In genomic region chr17:17289701-17290100, GRCh38 we compare ENCODE assay signal across 24 cellular contexts. TPM values are rescaled to one million over a fixed set of nuclear protein-coding genes. Genes with fewer than 3 reads are reported as not detected.
DNase-seq lines count a peak whose midpoint lies in the region; ATAC-seq, FAIRE-seq and TF ChIP-seq lines count a peak whose summit lies in the region.
"Had no signal": no experiment of that assay in that cellular context is flagged by ENCODE, and none has a peak within 500 bp of the region (broad histone marks: within the 10 kb centered on the region; RNA-seq: fewer than 3 reads in every experiment).

No MANE protein-coding gene starts in this region.

- peak; percentile 76 for FAIRE-seq in HTR-8/SVneo (lab: Jason Lieb, UNC)
- FAIRE-seq: A549, D721Med, G401.6, GM12891, GM18507 had no signal

- H3K27me3 ChIP-seq in parathyroid adenoma (ENCODE audit: control insufficient read depth, insufficient read depth, low read length): no peaks in the 10 kb centered on the region
- H3K27me3 ChIP-seq: BLaER1 treated with 17β-estradiol and CSF1 and Interleukin-3, amounts not matched to agents 10 nM and 100 nM had no signal

- no peak overlapping the region for H3K4me2 ChIP-seq in parathyroid adenoma (ENCODE audit: low read length)
- H3K4me2 ChIP-seq: A549; BLaER1 treated with 17β-estradiol and CSF1 and Interleukin-3, amounts not matched to agents 10 nM and 100 nM had no signal

- H3K4me3 Mint-ChIP-seq in activated T-helper 2 cell treated with anti-CD3 and anti-CD28 coated beads, Interferon-gamma antibody, Interleukin-2, Interleukin-4, amounts not matched to agents 10 μg/mL and 5 μg/mL and 100 μg/mL, durations not matched to agents 14 hours and 24 hours and 36 hours (ENCODE audit: low read depth): no peak overlapping the region
- H3K4me3 Mint-ChIP-seq: B cell; CD4-positive, alpha-beta T cell; CD8-positive, alpha-beta T cell had no signal

- H3K27ac Mint-ChIP-seq in activated T-helper 2 cell treated with anti-CD3 and anti-CD28 coated beads, Interferon-gamma antibody, Interleukin-2, Interleukin-4, amounts not matched to agents 10 μg/mL and 5 μg/mL and 100 μg/mL, durations not matched to agents 14 hours and 24 hours and 36 hours: no peak overlapping the region
- H3K27ac Mint-ChIP-seq: B cell; CD4-positive, alpha-beta T cell; CD8-positive, alpha-beta T cell had no signal

- peak overlapping the region; percentile 52 for H2AFZ ChIP-seq in parathyroid adenoma

- no peak for DNase-seq in HTR-8/SVneo (ENCODE audit: insufficient read length, low spot score)
- peak; percentile 46 for DNase-seq in islet precursor cell
- DNase-seq in mesenteric fat pad (ENCODE audit: low spot score): peak; percentile 76
- no peak for DNase-seq in NCI-H2029 treated with DMSO at 0.1 percent for 48 hours (lab: John Stamatoyannopoulos, UW)
- no peak for DNase-seq in activated T-helper 2 cell treated with anti-CD3 and anti-CD28 coated beads, Interferon-gamma antibody, Interleukin-2, Interleukin-4, amounts not matched to agents 10 μg/mL and 5 μg/mL and 100 μg/mL, durations not matched to agents 14 hours and 24 hours and 36 hours (ENCODE audit: low spot score)
- DNase-seq: AML-193; Caco-2; Calu3; CD4-positive, alpha-beta T cell; CD8-positive, alpha-beta T cell; DMS79 treated with DMSO at 0.1 percent for 48 hours; GF-D8 had no signal

- intact Hi-C loops in activated T-helper 2 cell treated with anti-CD3 and anti-CD28 coated beads, Interferon-gamma antibody, Interleukin-2, Interleukin-4, amounts not matched to agents 10 μg/mL and 5 μg/mL and 100 μg/mL, durations not matched to agents 14 hours and 24 hours and 36 hours (cut with micrococcal nuclease): no loop called here

- H3K4me3 ChIP-seq in parathyroid adenoma (ENCODE audit: low read depth, low read length): no peak overlapping the region
- H3K4me3 ChIP-seq: A549; BLaER1 treated with 17β-estradiol and CSF1 and Interleukin-3, amounts not matched to agents 10 nM and 100 nM had no signal

- H3K4me1 ChIP-seq in parathyroid adenoma: peaks cover 5% of the 10 kb centered on the region
- H3K4me1 ChIP-seq: A549; BLaER1 treated with 17β-estradiol and CSF1 and Interleukin-3, amounts not matched to agents 10 nM and 100 nM; Caco-2 had no signal

- no peaks in the 10 kb centered on the region for H3K36me3 ChIP-seq in parathyroid adenoma (ENCODE audit: control insufficient read depth, insufficient read depth, low read length)
- H3K36me3 ChIP-seq: BLaER1 treated with 17β-estradiol and CSF1 and Interleukin-3, amounts not matched to agents 10 nM and 100 nM had no signal

- TF ChIP-seq CTCF in parathyroid adenoma (IDR thresholded peaks at IDR 0.05): no peak

- no peak overlapping the region for H3K27ac ChIP-seq in parathyroid adenoma
- H3K27ac ChIP-seq: 22Rv1; A549; BLaER1 treated with 17β-estradiol and CSF1 and Interleukin-3, amounts not matched to agents 10 nM and 100 nM; C4-2B had no signal

- H3K9me3 Mint-ChIP-seq in activated T-helper 2 cell treated with anti-CD3 and anti-CD28 coated beads, Interferon-gamma antibody, Interleukin-2, Interleukin-4, amounts not matched to agents 10 μg/mL and 5 μg/mL and 100 μg/mL, durations not matched to agents 14 hours and 24 hours and 36 hours: no peaks in the 10 kb centered on the region
- H3K9me3 Mint-ChIP-seq: CD4-positive, alpha-beta T cell; CD8-positive, alpha-beta T cell had no signal

- peaks cover 2% of the 10 kb centered on the region for H3K27me3 Mint-ChIP-seq in activated T-helper 2 cell treated with anti-CD3 and anti-CD28 coated beads, Interferon-gamma antibody, Interleukin-2, Interleukin-4, amounts not matched to agents 10 μg/mL and 5 μg/mL and 100 μg/mL, durations not matched to agents 14 hours and 24 hours and 36 hours (ENCODE audit: low read depth)
- H3K27me3 Mint-ChIP-seq: B cell; CD4-positive, alpha-beta T cell had no signal

- no peaks in the 10 kb centered on the region for H3K36me3 Mint-ChIP-seq in activated T-helper 2 cell treated with anti-CD3 and anti-CD28 coated beads, Interferon-gamma antibody, Interleukin-2, Interleukin-4, amounts not matched to agents 10 μg/mL and 5 μg/mL and 100 μg/mL, durations not matched to agents 14 hours and 24 hours and 36 hours (ENCODE audit: low read depth)
- H3K36me3 Mint-ChIP-seq: CD8-positive, alpha-beta T cell had no signal

- ATAC-seq in GM19397 (IDR thresholded peaks at IDR 0.05; ENCODE audit: unreplicated experiment) (no peak), GM18505 (IDR thresholded peaks at IDR 0.05; ENCODE audit: unreplicated experiment) (no peak)
- ATAC-seq: CD8-positive, alpha-beta T cell had no signal

- H3K9ac ChIP-seq in parathyroid adenoma: no peak overlapping the region
- H3K9ac ChIP-seq: BLaER1 treated with 17β-estradiol and CSF1 and Interleukin-3, amounts not matched to agents 10 nM and 100 nM had no signal

- no peaks in the 10 kb centered on the region for H3K4me1 Mint-ChIP-seq in activated T-helper 2 cell treated with anti-CD3 and anti-CD28 coated beads, Interferon-gamma antibody, Interleukin-2, Interleukin-4, amounts not matched to agents 10 μg/mL and 5 μg/mL and 100 μg/mL, durations not matched to agents 14 hours and 24 hours and 36 hours (ENCODE audit: low read depth)
- H3K4me1 Mint-ChIP-seq: B cell had no signal

- no peaks in the 10 kb centered on the region for H3K79me2 ChIP-seq in parathyroid adenoma

- no peaks in the 10 kb centered on the region for H3K9me3 ChIP-seq in parathyroid adenoma (ENCODE audit: control insufficient read depth, low read length)
- H3K9me3 ChIP-seq: A549; BLaER1 treated with 17β-estradiol and CSF1 and Interleukin-3, amounts not matched to agents 10 nM and 100 nM; Caco-2 had no signal

- no peak for TF ChIP-seq POLR2A in GM18505 (IDR thresholded peaks at IDR 0.05; ENCODE audit: borderline replicate concordance, extremely low read depth, insufficient read depth, insufficient read length)

RNA-seq across cellular contexts. Expression of gene COPS3, which starts 8.7 kb away (rescaled TPM):
- total RNA-seq in mesenteric fat pad: 47.5 TPM
- 102 and 106 TPM in 2 replicates for total RNA-seq in activated T-helper 2 cell treated with anti-CD3 and anti-CD28 coated beads, Interferon-gamma antibody, Interleukin-2, Interleukin-4, amounts not matched to agents 10 μg/mL and 5 μg/mL and 100 μg/mL, durations not matched to agents 14 hours and 24 hours and 36 hours

RNA-seq across cellular contexts. Expression of gene NT5M, which starts 13.5 kb away (rescaled TPM):
- total RNA-seq in mesenteric fat pad: 2.1 TPM
- total RNA-seq in activated T-helper 2 cell treated with anti-CD3 and anti-CD28 coated beads, Interferon-gamma antibody, Interleukin-2, Interleukin-4, amounts not matched to agents 10 μg/mL and 5 μg/mL and 100 μg/mL, durations not matched to agents 14 hours and 24 hours and 36 hours: 8.1 and 9.5 TPM in 2 replicates

RNA-seq across cellular contexts. Expression of gene FLCN, which starts 52.7 kb away (rescaled TPM):
- 40.0 TPM for total RNA-seq in mesenteric fat pad
- total RNA-seq in activated T-helper 2 cell treated with anti-CD3 and anti-CD28 coated beads, Interferon-gamma antibody, Interleukin-2, Interleukin-4, amounts not matched to agents 10 μg/mL and 5 μg/mL and 100 μg/mL, durations not matched to agents 14 hours and 24 hours and 36 hours: 27.7 and 30.4 TPM in 2 replicates

Comparison
In these comparisons a context has a peak if more than half of its experiments do, and no peak if none do; other contexts are left out.
1. DNase-seq: peak in islet precursor cell (single experiment) and mesenteric fat pad (single experiment); none in HTR-8/SVneo (single experiment), NCI-H2029 treated with DMSO at 0.1 percent for 48 hours (single experiment) and activated T-helper 2 cell treated with anti-CD3 and anti-CD28 coated beads, Interferon-gamma antibody, Interleukin-2, Interleukin-4, amounts not matched to agents 10 μg/mL and 5 μg/mL and 100 μg/mL, durations not matched to agents 14 hours and 24 hours and 36 hours (single experiment).